Comparison of ENCODE assay signal across 5 cellular contexts in genomic region chr22:15687086-15687485, GRCh38. TPM values are rescaled to one million over a fixed set of nuclear protein-coding genes. Genes with fewer than 3 reads are reported as not detected.
"Had no signal": no experiment of that assay in that cellular context is flagged by ENCODE, and none has a peak within 500 bp of the region (broad histone marks: within the 10 kb centered on the region; RNA-seq: fewer than 3 reads in every experiment).

No MANE protein-coding gene starts in this region.

RNA-seq across cellular contexts. Expression of gene POTEH, which starts 2.7 kb away (rescaled TPM):
- total RNA-seq: HepG2, IMR-90, NCI-H460, PC-9, SK-MEL-5 had no signal
- polyA plus RNA-seq: HepG2, IMR-90 had no signal
